ENCODE assay signal across 8 cellular contexts in the genomic region with DNA sequence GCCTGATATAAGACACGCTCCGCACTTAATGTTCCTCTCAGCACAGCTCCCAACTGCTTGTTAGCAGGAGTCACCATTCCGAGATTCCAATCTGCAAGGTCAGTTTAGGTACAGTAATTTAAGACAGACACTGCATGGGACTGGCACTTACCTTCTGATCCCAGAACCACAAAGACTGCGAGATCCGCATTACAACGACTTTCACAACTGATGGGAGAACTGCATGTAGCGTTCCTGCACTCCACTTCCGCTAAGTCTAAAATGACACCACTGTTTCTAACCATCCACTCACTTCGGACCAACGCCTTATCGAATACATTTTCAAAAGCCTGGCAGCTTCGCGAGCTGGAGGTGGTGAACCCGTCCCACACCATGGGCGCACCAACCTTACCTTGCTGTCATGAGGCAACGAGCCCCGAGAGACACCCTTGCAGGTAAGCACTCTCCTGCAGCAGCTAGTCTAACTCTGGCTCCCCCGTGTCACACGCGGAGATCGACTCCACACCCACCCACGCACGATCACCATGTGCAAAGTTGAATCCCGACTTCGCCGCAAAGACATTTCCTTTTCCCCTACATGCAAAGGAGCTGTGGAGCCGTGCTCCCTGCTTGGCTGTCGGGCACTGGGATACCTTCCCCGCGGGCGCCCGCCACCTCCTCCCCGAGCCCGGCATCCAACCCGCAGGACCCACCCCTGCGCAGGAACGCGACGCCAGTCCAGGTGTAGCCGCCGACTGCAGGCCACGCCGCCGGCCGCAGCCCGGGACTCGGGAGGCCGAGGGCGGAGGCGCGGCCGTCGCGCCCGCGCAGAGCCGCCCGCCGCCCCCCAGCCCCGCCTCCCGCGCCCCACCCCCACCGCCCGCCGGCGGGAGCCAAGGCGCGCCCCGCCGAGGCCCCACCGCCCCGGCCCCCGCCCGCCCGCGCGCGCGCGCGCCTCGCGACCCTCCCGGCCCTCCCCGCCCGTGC. TPM values are rescaled to one million over a fixed set of nuclear protein-coding genes. Genes with fewer than 3 reads are reported as not detected.
DNase-seq lines count a peak whose midpoint lies in the region; ATAC-seq and TF ChIP-seq lines count a peak whose summit lies in the region.

No MANE protein-coding gene starts in this region.

- no peaks in the 10 kb centered on the region for H3K36me3 ChIP-seq in kidney epithelial cell (ENCODE audit: control insufficient read depth, insufficient read depth, low read length)

- peak overlapping the region; percentile 53 for H3K27ac ChIP-seq in caudate nucleus (ENCODE audit: low read depth, low read length)

- no peak for TF ChIP-seq CTCF in WI38 (IDR thresholded peaks at IDR 0.05; ENCODE audit: low read depth, low read length)
- no peak for TF ChIP-seq CTCF in kidney epithelial cell (IDR thresholded peaks at IDR 0.05; ENCODE audit: insufficient read depth, low read length, poor library complexity, severe bottlenecking)

- no peaks in the 10 kb centered on the region for H3K27me3 ChIP-seq in kidney epithelial cell (ENCODE audit: control insufficient read depth, insufficient read depth, low read length)

- peak; percentile 46 for ATAC-seq in HG02678 (IDR thresholded peaks at IDR 0.05; ENCODE audit: unreplicated experiment)

- DNase-seq in DMS 273 (lab: John Stamatoyannopoulos, UW; ENCODE audit: unreplicated experiment) (peak; percentile 81), DMS 273 treated with DMSO at 0.1 percent for 48 hours (lab: John Stamatoyannopoulos, UW) (no peak), NCI-H1436 (lab: John Stamatoyannopoulos, UW) (peak; percentile 60), caudate nucleus (lab: John Stamatoyannopoulos, UW) (peak in 51 of 61 donors; percentile 7 to 80 (median 45)), kidney epithelial cell (ENCODE audit: low read depth) (no peak)
- peak; percentile 30 to 41 for DNase-seq in stimulated activated CD4-positive, alpha-beta T cell treated with anti-CD3 and anti-CD28 coated beads, Interleukin-15, amount 100 ng/mL, for 48 hours (ENCODE audit: low read depth in 2 of 2)

- H3K4me3 ChIP-seq in WI38 (ENCODE audit: low read depth, low read length) (peak overlapping the region; percentile 90), kidney epithelial cell (ENCODE audit: low read depth, low read length) (peak overlapping the region; percentile 98)

RNA-seq across cellular contexts. Expression of a gene that starts 0.7 kb away (rescaled TPM):
- 14.5 and 15.1 TPM in 2 replicates for total RNA-seq in kidney epithelial cell

RNA-seq across cellular contexts. Expression of a gene that starts 0.9 kb away (rescaled TPM):
- 12.7 and 13.5 TPM in 2 replicates for total RNA-seq in kidney epithelial cell

Comparison
In these comparisons a context has a peak if more than half of its experiments do, and no peak if none do; other contexts are left out.
1. DNase-seq: peak in DMS 273 (single experiment), NCI-H1436 (single experiment), caudate nucleus (51 of 61) and stimulated activated CD4-positive, alpha-beta T cell treated with anti-CD3 and anti-CD28 coated beads, Interleukin-15, amount 100 ng/mL, for 48 hours (2 of 2); none in DMS 273 treated with DMSO at 0.1 percent for 48 hours (single experiment) and kidney epithelial cell (single experiment).